ENCODE assay signal across 11 cellular contexts in genomic region chr10:14740684-14741247, GRCh38. TPM values are rescaled to one million over a fixed set of nuclear protein-coding genes. Genes with fewer than 3 reads are reported as not detected.
DNase-seq lines count a peak whose midpoint lies in the region; ATAC-seq, FAIRE-seq and TF ChIP-seq lines count a peak whose summit lies in the region.
"Had no signal": no experiment of that assay in that cellular context is flagged by ENCODE, and none has a peak within 500 bp of the region (broad histone marks: within the 10 kb centered on the region; RNA-seq: fewer than 3 reads in every experiment).

No MANE protein-coding gene starts in this region.

- H3K4me3 ChIP-seq in adipocyte (ENCODE audit: low read length) (no peak overlapping the region), gastrocnemius medialis (no peak overlapping the region), adrenal gland (no peak overlapping the region), hepatocyte (no peak overlapping the region)
- H3K4me3 ChIP-seq: pancreas had no signal

- in situ Hi-C loops in gastrocnemius medialis (cut with MboI; ENCODE audit: low sequenced_read_pairs in 4 of 4): no loop called here

- H3K9me3 ChIP-seq in adipocyte (ENCODE audit: control insufficient read depth, low read length): no peaks in the 10 kb centered on the region
- no peaks in the 10 kb centered on the region for H3K9me3 ChIP-seq in gastrocnemius medialis
- H3K9me3 ChIP-seq in adrenal gland (replicated peaks in 1 of 3): no peaks in the 10 kb centered on the region
- H3K9me3 ChIP-seq in hepatocyte (ENCODE audit: low read depth): no peaks in the 10 kb centered on the region
- H3K9me3 ChIP-seq: pancreas had no signal

- intact Hi-C loops in gastrocnemius medialis (cut with DNase I; ENCODE audit: low total_unique reads): no loop called here
- intact Hi-C loops in adrenal gland (cut with DNase I): no loop called here

- H4K20me1 ChIP-seq in hepatocyte (ENCODE audit: insufficient read depth, poor library complexity, severe bottlenecking): no peaks in the 10 kb centered on the region

- TF ChIP-seq POLR2A in gastrocnemius medialis (IDR thresholded peaks at IDR 0.05) (no peak), adrenal gland (IDR thresholded peaks at IDR 0.05) (no peak)

- H3K27ac ChIP-seq in gastrocnemius medialis (peak overlapping the region in 3 of 4 donors; percentile 8 to 58 (median 29)), adrenal gland (no peak overlapping the region), hepatocyte (no peak overlapping the region)

- H3K4me2 ChIP-seq in hepatocyte: no peak overlapping the region

- H3K36me3 ChIP-seq in adipocyte (ENCODE audit: control insufficient read depth, insufficient read depth, low read length, severe bottlenecking): no peaks in the 10 kb centered on the region
- H3K36me3 ChIP-seq in gastrocnemius medialis: no peaks in the 10 kb centered on the region
- H3K36me3 ChIP-seq in adrenal gland (replicated peaks in 1 of 2): no peaks in the 10 kb centered on the region
- no peaks in the 10 kb centered on the region for H3K36me3 ChIP-seq in hepatocyte (replicated peaks; ENCODE audit: insufficient read depth, low read depth)
- H3K36me3 ChIP-seq: pancreas had no signal

- TF ChIP-seq CTCF in gastrocnemius medialis (IDR thresholded peaks at IDR 0.05 in 4 of 5, conservative IDR thresholded peaks at IDR 0.05 in 1 of 5) (no peak), adrenal gland (IDR thresholded peaks at IDR 0.05) (no peak), hepatocyte (IDR thresholded peaks at IDR 0.05; ENCODE audit: poor library complexity) (no peak)

- H3K9me2 ChIP-seq in hepatocyte (replicated peaks; ENCODE audit: insufficient read depth): no peaks in the 10 kb centered on the region

- peak; percentile 86 for FAIRE-seq in GM18507 (lab: Jason Lieb, UNC)
- FAIRE-seq: pancreas had no signal

- H3K27me3 ChIP-seq in adipocyte (replicated peaks; ENCODE audit: control insufficient read depth, insufficient read depth, low read length) (no peaks in the 10 kb centered on the region), gastrocnemius medialis (no peaks in the 10 kb centered on the region), adrenal gland (no peaks in the 10 kb centered on the region), hepatocyte (no peaks in the 10 kb centered on the region)
- H3K27me3 ChIP-seq: pancreas had no signal

- ATAC-seq in HG03342 (IDR thresholded peaks at IDR 0.05; ENCODE audit: unreplicated experiment) (peak; percentile 62), gastrocnemius medialis (no peak), HG02870 (IDR thresholded peaks at IDR 0.05; ENCODE audit: unreplicated experiment) (no peak)

- DNase-seq in GM18507 (ENCODE audit: extremely low spot score, insufficient read length, low read depth) (no peak), adipocyte (ENCODE audit: low read depth) (peak; percentile 8), gastrocnemius medialis (no peak), NCI-H1092 (lab: John Stamatoyannopoulos, UW) (no peak), adrenal gland (no peak), hepatocyte (ENCODE audit: low spot score) (no peak)
- DNase-seq: NCI-H2029 treated with DMSO at 0.1 percent for 48 hours, pancreas, T1000 had no signal

- H3K79me2 ChIP-seq in hepatocyte: no peaks in the 10 kb centered on the region

- no peak overlapping the region for H2AFZ ChIP-seq in hepatocyte

- WGBS in adrenal gland, 4 donors: 70 to 84% (median 80%) methylated on average over 3 of the region's 3 CpGs
- 84% methylated on average over 3 of the region's 3 CpGs for WGBS in hepatocyte (ENCODE audit: low lambda C conversion rate, missing lambda C conversion rate)

- no peak overlapping the region for H3K9ac ChIP-seq in adipocyte (ENCODE audit: low read length)

- H3K4me1 ChIP-seq in adipocyte (ENCODE audit: control insufficient read depth, insufficient read depth, low read length): peaks cover 16% of the 10 kb centered on the region
- no peaks in the 10 kb centered on the region for H3K4me1 ChIP-seq in gastrocnemius medialis
- H3K4me1 ChIP-seq in adrenal gland (replicated peaks in 1 of 2): peaks cover 10 to 23% of the 10 kb centered on the region in 2 donors
- H3K4me1 ChIP-seq in hepatocyte (ENCODE audit: insufficient read depth): peaks cover 8% of the 10 kb centered on the region

RNA-seq across cellular contexts. Expression of gene FAM107B, which starts 33.9 kb away (rescaled TPM):
- total RNA-seq in gastrocnemius medialis (1 to 10 TPM; 1.5 to 3.7 (median 2.6) TPM), adrenal gland (10 to 100 TPM; 34.7 to 81.7 (median 55.2) TPM), hepatocyte (84.8 and 85.5 TPM in 2 replicates)
- polyA plus RNA-seq in adrenal gland (10 to 100 TPM; 16.0 to 78.9 (median 21.8) TPM), hepatocyte (73.3 and 85.9 TPM in 2 replicates)

Comparison
In these comparisons a context has a peak if more than half of its experiments do, and no peak if none do; other contexts are left out.
1. H3K27ac ChIP-seq: peak in gastrocnemius medialis (3 of 4); none in adrenal gland (0 of 5) and hepatocyte (single experiment).
2. RNA of gene FAM107B, which starts 33.9 kb away (total RNA-seq): 84.8 to 85.5 TPM in hepatocyte and 34.7 to 81.7 TPM in adrenal gland; 1.5 to 3.7 TPM in gastrocnemius medialis; every median in the first group is over 4 times any median in the second.